ENCODE assay signal across 20 cellular contexts in the genomic region with DNA sequence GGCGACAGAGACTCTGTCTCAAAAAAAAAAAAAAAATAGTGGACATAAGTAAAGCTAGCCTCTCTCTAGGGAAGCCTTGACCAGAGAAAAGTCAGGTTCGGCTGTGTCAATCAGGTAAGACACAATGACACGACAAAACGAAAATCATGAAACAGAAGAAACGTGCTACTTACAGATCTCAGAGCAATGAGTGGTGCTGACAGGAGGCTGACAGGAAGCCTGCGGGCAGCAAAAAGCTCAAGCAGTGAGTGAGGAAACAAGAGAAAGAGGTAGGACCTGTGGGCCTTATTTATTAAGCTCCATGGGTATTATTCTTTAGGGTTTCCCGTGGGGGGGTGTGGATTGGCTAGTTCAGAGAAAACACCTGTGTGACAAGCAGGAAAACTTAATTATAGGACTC.
"Had no signal": no experiment of that assay in that cellular context is flagged by ENCODE, and none has a peak within 500 bp of the region (broad histone marks: within the 10 kb centered on the region; RNA-seq: fewer than 3 reads in every experiment).

No MANE protein-coding gene starts in this region.

- DNase-seq: cortex of kidney; dorsolateral prefrontal cortex; effector CD8-positive, alpha-beta T cell; heart left ventricle; hippocampal formation; left colon; naive thymus-derived CD4-positive, alpha-beta T cell; posterior cingulate gyrus; spleen; stimulated activated CD4-positive, alpha-beta T cell treated with anti-CD3 and anti-CD28 coated beads, Interleukin-15, amount 100 ng/mL, for 24 hours; stimulated activated CD4-positive, alpha-beta T cell treated with anti-CD3 and anti-CD28 coated beads, Interleukin-1b, Interleukin-23, amount 100 ng/mL, for 48 hours; stimulated activated CD4-positive, alpha-beta T cell treated with anti-CD3 and anti-CD28 coated beads, Interleukin-4, amount 100 ng/mL, for 24 hours; tibial artery; upper lobe of right lung had no signal

- H3K4me3 ChIP-seq: dorsolateral prefrontal cortex, heart left ventricle, spleen, tibial artery, upper lobe of right lung had no signal

- H3K36me3 Mint-ChIP-seq: naive thymus-derived CD4-positive, alpha-beta T cell; stimulated activated memory B cell treated with anti-CD40 and anti-IgM and Interleukin-4, amounts not matched to agents 10 μg/mL and 1 μg/mL and 100 μg/mL, for 72 hours had no signal

- H3K4me3 Mint-ChIP-seq: naive thymus-derived CD4-positive, alpha-beta T cell; stimulated activated memory B cell treated with anti-CD40 and anti-IgM and Interleukin-4, amounts not matched to agents 10 μg/mL and 1 μg/mL and 100 μg/mL, for 72 hours; stimulated activated naive CD8-positive, alpha-beta T cell treated with anti-CD3 and anti-CD28 coated beads, Interleukin-15, Interleukin-2, amounts not matched to agents 100 ng/mL and 50 ng/mL, for 24 hours had no signal

- H3K9me3 ChIP-seq: tibial artery, upper lobe of right lung had no signal

- H3K36me3 ChIP-seq: heart left ventricle, spleen, tibial artery, upper lobe of right lung had no signal

- ATAC-seq: esophagus mucosa; heart left ventricle; left colon; naive thymus-derived CD4-positive, alpha-beta T cell; sciatic nerve; stimulated activated memory B cell treated with anti-CD40 and anti-IgM and Interleukin-4, amounts not matched to agents 10 μg/mL and 1 μg/mL and 100 μg/mL, for 72 hours; upper lobe of right lung had no signal

- H3K4me1 ChIP-seq: heart left ventricle, spleen, tibial artery, upper lobe of right lung had no signal

- H3K27me3 ChIP-seq: dorsolateral prefrontal cortex, heart left ventricle, spleen, tibial artery, upper lobe of right lung had no signal

- H3K27ac Mint-ChIP-seq: naive thymus-derived CD4-positive, alpha-beta T cell; stimulated activated memory B cell treated with anti-CD40 and anti-IgM and Interleukin-4, amounts not matched to agents 10 μg/mL and 1 μg/mL and 100 μg/mL, for 72 hours; stimulated activated naive CD8-positive, alpha-beta T cell treated with anti-CD3 and anti-CD28 coated beads, Interleukin-15, Interleukin-2, amounts not matched to agents 100 ng/mL and 50 ng/mL, for 24 hours had no signal

- H3K27ac ChIP-seq: dorsolateral prefrontal cortex, heart left ventricle, spleen, tibial artery, upper lobe of right lung had no signal

- H3K9me3 Mint-ChIP-seq: stimulated activated naive CD8-positive, alpha-beta T cell treated with anti-CD3 and anti-CD28 coated beads, Interleukin-15, Interleukin-2, amounts not matched to agents 100 ng/mL and 50 ng/mL, for 24 hours had no signal

- H3K4me1 Mint-ChIP-seq: stimulated activated memory B cell treated with anti-CD40 and anti-IgM and Interleukin-4, amounts not matched to agents 10 μg/mL and 1 μg/mL and 100 μg/mL, for 72 hours had no signal

- H3K27me3 Mint-ChIP-seq: stimulated activated memory B cell treated with anti-CD40 and anti-IgM and Interleukin-4, amounts not matched to agents 10 μg/mL and 1 μg/mL and 100 μg/mL, for 72 hours; stimulated activated naive CD8-positive, alpha-beta T cell treated with anti-CD3 and anti-CD28 coated beads, Interleukin-15, Interleukin-2, amounts not matched to agents 100 ng/mL and 50 ng/mL, for 24 hours had no signal

- FAIRE-seq: endometrium, frontal cortex had no signal
